ENCODE assay signal across 24 cellular contexts in genomic region chr19:39104104-39104708, GRCh38. TPM values are rescaled to one million over a fixed set of nuclear protein-coding genes. Genes with fewer than 3 reads are reported as not detected.
DNase-seq lines count a peak whose midpoint lies in the region; ATAC-seq, FAIRE-seq and TF ChIP-seq lines count a peak whose summit lies in the region.
"Had no signal": no experiment of that assay in that cellular context is flagged by ENCODE, and none has a peak within 500 bp of the region (broad histone marks: within the 10 kb centered on the region; RNA-seq: fewer than 3 reads in every experiment).

No MANE protein-coding gene starts in this region.

- no peaks in the 10 kb centered on the region for H3K36me3 Mint-ChIP-seq in GM23338 (ENCODE audit: low read depth)

- ATAC-seq in GM23338: no peak
- ATAC-seq in GM18511 (IDR thresholded peaks at IDR 0.05; ENCODE audit: unreplicated experiment): no peak

- no peaks in the 10 kb centered on the region; the same call in 2 of the 3 replicates for H3K4me1 Mint-ChIP-seq in GM23338

- no peaks in the 10 kb centered on the region for H3K9me3 Mint-ChIP-seq in GM23338
- H3K9me3 Mint-ChIP-seq: CD4-positive, alpha-beta T cell had no signal

- H3K36me3 ChIP-seq in osteoblast (ENCODE audit: insufficient read depth, low read length) (no peaks in the 10 kb centered on the region), HAP-1 (replicated peaks) (no peaks in the 10 kb centered on the region), GM23338 (ENCODE audit: insufficient read depth) (no peaks in the 10 kb centered on the region)

- no peaks in the 10 kb centered on the region for H3K9me2 ChIP-seq in GM23338 (ENCODE audit: insufficient read depth)

- no peak overlapping the region for H3K4me3 Mint-ChIP-seq in GM23338
- H3K4me3 Mint-ChIP-seq: CD4-positive, alpha-beta T cell had no signal

- H3K79me2 ChIP-seq in osteoblast (ENCODE audit: insufficient read depth, low read length): no peaks in the 10 kb centered on the region
- H3K79me2 ChIP-seq in GM23338 (replicated peaks; ENCODE audit: insufficient read depth): no peaks in the 10 kb centered on the region

- FAIRE-seq in urothelium cell line (lab: Jason Lieb, UNC): no peak
- FAIRE-seq: A204.1, GM12891, RCC 7860 had no signal

- H3K27ac ChIP-seq in dorsolateral prefrontal cortex (peak overlapping the region in 58 of 59 donors; percentile 32 to 94 (median 87)), osteoblast (ENCODE audit: low read depth, low read length) (no peak overlapping the region), GM23338 (ENCODE audit: low read depth) (no peak overlapping the region)
- H3K27ac ChIP-seq: SK-N-MC had no signal

- H3F3A ChIP-seq in GM23338 (replicated peaks; ENCODE audit: low read depth): no peaks in the 10 kb centered on the region

- peaks cover 8% of the 10 kb centered on the region for H3K27me3 Mint-ChIP-seq in GM23338 (ENCODE audit: insufficient read depth, low read depth, poor library complexity)

- no peak overlapping the region for H3K27ac Mint-ChIP-seq in GM23338
- H3K27ac Mint-ChIP-seq: CD4-positive, alpha-beta T cell had no signal

- peak; percentile 76 for DNase-seq in COLO829 (ENCODE audit: low spot score)
- DNase-seq in NCI-H2171 (lab: John Stamatoyannopoulos, UW): peak; percentile 48
- peak in 5 of 10 donors; percentile 41 to 87 (median 43) for DNase-seq in dorsolateral prefrontal cortex
- DNase-seq in osteoblast (ENCODE audit: insufficient read length, low spot score, missing footprints): peak; percentile 15
- no peak for DNase-seq in HAP-1 (ENCODE audit: low spot score in 2 of 2)
- DNase-seq in GM23338 (ENCODE audit: low spot score): no peak
- no peak for DNase-seq in urothelium cell line (ENCODE audit: low spot score)
- DNase-seq: CD4-positive, alpha-beta T cell; DMS53; EL; IMR-90; NCI-H1436; NCI-H2029 treated with DMSO at 0.1 percent for 48 hours; NCI-H510A; NCI-H774; Right ventricle myocardium superior had no signal

- no peak overlapping the region for H3K4me3 ChIP-seq in dorsolateral prefrontal cortex
- no peak overlapping the region for H3K4me3 ChIP-seq in osteoblast (ENCODE audit: insufficient read depth, low read length)
- H3K4me3 ChIP-seq in HAP-1: no peak overlapping the region
- H3K4me3 ChIP-seq in GM23338: no peak overlapping the region
- H3K4me3 ChIP-seq: SK-N-MC had no signal

- intact Hi-C loops in dorsolateral prefrontal cortex (cut with DNase I): loop anchor here in 1 of 2 donors (10.0 kb wide), 1 partner anchor 49 kb away; no protein-coding TSS in a partner anchor

- H3K4me2 ChIP-seq in osteoblast (ENCODE audit: insufficient read depth, low read length) (no peak overlapping the region), GM23338 (no peak overlapping the region)

- H3K9me3 ChIP-seq in osteoblast (ENCODE audit: low read depth, low read length): no peaks in the 10 kb centered on the region
- no peaks in the 10 kb centered on the region for H3K9me3 ChIP-seq in HAP-1

- H3K4me1 ChIP-seq in osteoblast (ENCODE audit: insufficient read depth, low read length): no peaks in the 10 kb centered on the region
- H3K4me1 ChIP-seq in HAP-1: no peaks in the 10 kb centered on the region
- 0 out of 2 replicates have a peak, but pooled peaks cover 3% of the 10 kb centered on the region for H3K4me1 ChIP-seq in GM23338 (ENCODE audit: insufficient read depth)

- H2AFZ ChIP-seq in osteoblast (ENCODE audit: low read length): no peak overlapping the region
- no peak overlapping the region for H2AFZ ChIP-seq in GM23338

- H4K20me1 ChIP-seq in osteoblast (ENCODE audit: insufficient read depth, low read length) (no peaks in the 10 kb centered on the region), GM23338 (replicated peaks; ENCODE audit: insufficient read depth) (no peaks in the 10 kb centered on the region)

- TF ChIP-seq CTCF in dorsolateral prefrontal cortex (IDR thresholded peaks at IDR 0.05 in 54 of 56, conservative IDR thresholded peaks at IDR 0.05 in 2 of 56; ENCODE audit: low read depth in 1 of 56, partially characterized antibody in 56 of 56) (peak in 3 of 56 donors; percentile 9 to 27 (median 13)), osteoblast (IDR thresholded peaks at IDR 0.05; ENCODE audit: extremely low read depth, low read depth, low read length) (no peak), GM23338 (conservative IDR thresholded peaks at IDR 0.05; ENCODE audit: low read depth in 2 of 2) (no peak)

- in situ Hi-C loops in HAP-1 (cut with MboI; ENCODE audit: low sequenced_read_pairs): no loop called here

- H3K27me3 ChIP-seq in dorsolateral prefrontal cortex: peaks cover 0 to 9% (median 0%) of the 10 kb centered on the region in 45 donors
- no peaks in the 10 kb centered on the region for H3K27me3 ChIP-seq in osteoblast (ENCODE audit: insufficient read depth, low read length)
- no peaks in the 10 kb centered on the region for H3K27me3 ChIP-seq in HAP-1 (ENCODE audit: low read depth)
- peaks cover 5% of the 10 kb centered on the region for H3K27me3 ChIP-seq in GM23338 (ENCODE audit: insufficient read depth)

TF ChIP-seq in GM23338, 12 proteins besides CTCF, POLR2A, EP300 and RAD21:
- TF ChIP-seq ZNF331 (CRISPR knock-in tag; IDR thresholded peaks at IDR 0.05; ENCODE audit: low read depth): no peak
- TF ChIP-seq POLR2AphosphoS5 (IDR thresholded peaks at IDR 0.05; ENCODE audit: low read depth): no peak
- no peak for TF ChIP-seq JUNB (IDR thresholded peaks at IDR 0.05; ENCODE audit: unreplicated experiment)
- no peak for TF ChIP-seq EZH2phosphoT487 (IDR thresholded peaks at IDR 0.05; ENCODE audit: unreplicated experiment)
- no peak for TF ChIP-seq CREB1 (CRISPR knock-in tag; IDR thresholded peaks at IDR 0.05; ENCODE audit: low read depth)
- no peak for TF ChIP-seq ETS1 (IDR thresholded peaks at IDR 0.05)

RNA-seq across cellular contexts. Expression of gene ACP7, which starts 20.0 kb away (rescaled TPM):
- total RNA-seq in dorsolateral prefrontal cortex: 10 to 100 TPM in 2 of 120 experiments, 1 to 10 TPM in 106, under 1 TPM in 12; 0.15 to 17.0 (median 2.5) TPM
- total RNA-seq in osteoblast: 0.29 TPM in 1 of 2 replicates, not detected in the other
- 0.45 and 0.97 TPM in 2 replicates for total RNA-seq in GM23338 (2014; rRNA removed; shearing (Covaris generic))
- polyA plus RNA-seq in GM23338 (2016; fragmentation: Nextera tagmentation; extraction: Ambion mirVana): 0.26 and 0.27 TPM in 2 replicates
- total RNA-seq: CD4-positive, alpha-beta T cell; H4; IMR-90; OCI-LY7; Right ventricle myocardium superior had no signal
- polyA plus RNA-seq: BJ, IMR-90 had no signal

RNA-seq across cellular contexts. Expression of gene PAK4, which starts 21.4 kb away (rescaled TPM):
- total RNA-seq in dorsolateral prefrontal cortex: 10 to 100 TPM; 16.4 to 55.2 (median 25.7) TPM
- 6.8 and 9.4 TPM in 2 replicates for total RNA-seq in osteoblast
- total RNA-seq in GM23338 (2014; rRNA removed; shearing (Covaris generic)): 31.7 and 35.4 TPM in 2 replicates
- polyA plus RNA-seq in GM23338 (2016; fragmentation: Nextera tagmentation; extraction: Ambion mirVana): 28.3 and 28.7 TPM in 2 replicates

Comparison
In these comparisons a context has a peak if more than half of its experiments do, and no peak if none do; other contexts are left out.
1. DNase-seq: peak in COLO829 (single experiment), NCI-H2171 (single experiment) and osteoblast (single experiment); none in HAP-1 (0 of 2), GM23338 (single experiment) and urothelium cell line (single experiment).
2. H3K27ac ChIP-seq: peak in dorsolateral prefrontal cortex (58 of 59); none in osteoblast (single experiment) and GM23338 (single experiment).